16 cellular contexts compared by ENCODE assay signal in genomic region chr11:116958246-116958645, GRCh38.
DNase-seq lines count a peak whose midpoint lies in the region; ATAC-seq, FAIRE-seq and TF ChIP-seq lines count a peak whose summit lies in the region.
"Had no signal": no experiment of that assay in that cellular context is flagged by ENCODE, and none has a peak within 500 bp of the region (broad histone marks: within the 10 kb centered on the region; RNA-seq: fewer than 3 reads in every experiment).

No MANE protein-coding gene starts in this region.

- intact Hi-C loops in CD4-positive, alpha-beta memory T cell (cut with micrococcal nuclease), result no loop called here
- intact Hi-C loops in naive thymus-derived CD4-positive, alpha-beta T cell (cut with micrococcal nuclease), result no loop called here

- no peaks in the 10 kb centered on the region for H3K9me3 Mint-ChIP-seq in CD4-positive, alpha-beta memory T cell
- no peaks in the 10 kb centered on the region for H3K9me3 Mint-ChIP-seq in IgD-negative memory B cell
- peaks cover 0 to 3% (median 0%) of the 10 kb centered on the region in 11 donors for H3K9me3 Mint-ChIP-seq in naive thymus-derived CD4-positive, alpha-beta T cell
- no peaks in the 10 kb centered on the region for H3K9me3 Mint-ChIP-seq in activated CD8-positive, alpha-beta memory T cell treated with anti-CD3 and anti-CD28 coated beads, Interleukin-2, amount 10 ng/mL, durations not matched to agents 7 days and 5 days (ENCODE audit: low read depth)
- H3K9me3 Mint-ChIP-seq: activated naive CD4-positive, alpha-beta T cell treated with anti-CD3 and anti-CD28 coated beads, Interleukin-2, amount 50 U/mL, for 72 hours; mesothelial cell of epicardium had no signal

- no peaks in the 10 kb centered on the region for H3K27me3 ChIP-seq in CD4-positive, alpha-beta memory T cell (ENCODE audit: insufficient read depth, low read length)
- H3K27me3 ChIP-seq in bronchial epithelial cell (ENCODE audit: control insufficient read depth, insufficient read depth, low read length), result no peaks in the 10 kb centered on the region
- H3K27me3 ChIP-seq in naive thymus-derived CD4-positive, alpha-beta T cell (ENCODE audit: control insufficient read depth in 2 of 2, insufficient read depth in 2 of 2, low read length in 2 of 2), result no peaks in the 10 kb centered on the region

- H3K36me3 Mint-ChIP-seq in CD4-positive, alpha-beta memory T cell, result peaks cover 22 to 29% of the 10 kb centered on the region in 2 donors
- H3K36me3 Mint-ChIP-seq in IgD-negative memory B cell, result peaks cover 6% of the 10 kb centered on the region
- H3K36me3 Mint-ChIP-seq in naive thymus-derived CD4-positive, alpha-beta T cell, result peaks cover 0 to 35% (median 4%) of the 10 kb centered on the region in 5 donors
- peaks cover 7% of the 10 kb centered on the region for H3K36me3 Mint-ChIP-seq in activated CD8-positive, alpha-beta memory T cell treated with anti-CD3 and anti-CD28 coated beads, Interleukin-2, amount 10 ng/mL, durations not matched to agents 7 days and 5 days
- H3K36me3 Mint-ChIP-seq: mesothelial cell of epicardium had no signal

- no peak for ATAC-seq in naive thymus-derived CD4-positive, alpha-beta T cell
- no peak for ATAC-seq in activated CD8-positive, alpha-beta memory T cell treated with anti-CD3 and anti-CD28 coated beads, Interleukin-2, amount 10 ng/mL, durations not matched to agents 7 days and 5 days
- ATAC-seq: activated naive CD4-positive, alpha-beta T cell treated with anti-CD3 and anti-CD28 coated beads, Interleukin-2, amount 50 U/mL, for 72 hours had no signal

- H3K36me3 ChIP-seq in CD4-positive, alpha-beta memory T cell (ENCODE audit: insufficient read depth, low read length), result peaks cover 3% of the 10 kb centered on the region
- H3K36me3 ChIP-seq in bronchial epithelial cell (ENCODE audit: control insufficient read depth, insufficient read depth, low read length), result no peaks in the 10 kb centered on the region
- peaks cover 0 to 11% (median 0%) of the 10 kb centered on the region in 3 experiments for H3K36me3 ChIP-seq in naive thymus-derived CD4-positive, alpha-beta T cell (ENCODE audit: control insufficient read depth in 2 of 3, insufficient read depth in 3 of 3, low read length in 3 of 3)

- peaks cover 66% of the 10 kb centered on the region for H3K4me1 ChIP-seq in CD4-positive, alpha-beta memory T cell (ENCODE audit: insufficient read depth, low read length)
- peaks cover 0 to 35% of the 10 kb centered on the region in 2 donors for H3K4me1 ChIP-seq in naive thymus-derived CD4-positive, alpha-beta T cell (ENCODE audit: control insufficient read depth in 2 of 2, insufficient read depth in 2 of 2, low read length in 2 of 2)

- H3K27ac ChIP-seq in CD4-positive, alpha-beta memory T cell (ENCODE audit: low read depth, low read length), result no peak overlapping the region
- no peak overlapping the region for H3K27ac ChIP-seq in naive thymus-derived CD4-positive, alpha-beta T cell (ENCODE audit: low read depth, low read length)

- H3K9me3 ChIP-seq in CD4-positive, alpha-beta memory T cell (ENCODE audit: control insufficient read depth in 1 of 2, low read length in 2 of 2), result no peaks in the 10 kb centered on the region
- no peaks in the 10 kb centered on the region for H3K9me3 ChIP-seq in naive thymus-derived CD4-positive, alpha-beta T cell (ENCODE audit: control insufficient read depth in 2 of 3, low read length in 3 of 3)

- CTCF ChIA-PET in CD4-positive, alpha-beta memory T cell (lab: Charles Lee; ENCODE audit: partially characterized antibody), result interaction anchor here (1.1 to 2.5 kb wide), 7 partner anchors 14 to 148 kb away, joined by 3 to 10 read pairs (median 5); no protein-coding TSS in a partner anchor
- CTCF ChIA-PET in naive thymus-derived CD4-positive, alpha-beta T cell (lab: Charles Lee), result interaction anchor here (0.6 to 1.1 kb wide), 3 partner anchors 29 to 134 kb away, joined by 3 read pairs; no protein-coding TSS in a partner anchor
- CTCF ChIA-PET in activated CD8-positive, alpha-beta memory T cell treated with anti-CD3 and anti-CD28 coated beads, Interleukin-2, amount 10 ng/mL, durations not matched to agents 7 days and 5 days (lab: Charles Lee), result interaction anchor here (1.1 kb wide), 1 partner anchor 78 kb away, joined by 3 read pairs; no protein-coding TSS in a partner anchor

- no peak for TF ChIP-seq CTCF in bronchial epithelial cell (IDR thresholded peaks at IDR 0.05; ENCODE audit: insufficient read depth, low read length, severe bottlenecking)

- peak; percentile 23 for FAIRE-seq in bronchial epithelial cell (lab: Jason Lieb, UNC)

- DNase-seq in CD4-positive, alpha-beta memory T cell, result no peak
- peak; percentile 54 for DNase-seq in bronchial epithelial cell (ENCODE audit: low read depth)
- DNase-seq in naive thymus-derived CD4-positive, alpha-beta T cell, result no peak
- DNase-seq in activated CD8-positive, alpha-beta memory T cell treated with anti-CD3 and anti-CD28 coated beads, Interleukin-2, amount 10 ng/mL, durations not matched to agents 7 days and 5 days, result no peak
- no peak for DNase-seq in stimulated activated CD8-positive, alpha-beta memory T cell treated with anti-CD3 and anti-CD28 coated beads, Interleukin-4, amount 100 ng/mL, for 48 hours
- no peak for DNase-seq in activated T-cell treated with anti-CD3 and anti-CD28 coated beads for 4 hours
- DNase-seq in stimulated activated naive CD4-positive, alpha-beta T cell (lab: John Stamatoyannopoulos, UW), result no peak
- DNase-seq: activated CD8-positive, alpha-beta memory T cell treated with anti-CD3 and anti-CD28 coated beads, Interleukin-2, amount 50 U/mL, for 4 hours; DND-41; glutamatergic neuron; NCI-H1092; T-helper 1 cell had no signal

- H3K4me3 Mint-ChIP-seq in CD4-positive, alpha-beta memory T cell, result peak overlapping the region in 2 of 8 donors; percentile 3 to 27
- H3K4me3 Mint-ChIP-seq in IgD-negative memory B cell, result no peak overlapping the region
- H3K4me3 Mint-ChIP-seq in naive thymus-derived CD4-positive, alpha-beta T cell, result no peak overlapping the region
- no peak overlapping the region for H3K4me3 Mint-ChIP-seq in activated CD8-positive, alpha-beta memory T cell treated with anti-CD3 and anti-CD28 coated beads, Interleukin-2, amount 10 ng/mL, durations not matched to agents 7 days and 5 days
- H3K4me3 Mint-ChIP-seq: mesothelial cell of epicardium had no signal

- no peak overlapping the region for H3K4me3 ChIP-seq in CD4-positive, alpha-beta memory T cell (ENCODE audit: low read length in 2 of 2)
- H3K4me3 ChIP-seq in bronchial epithelial cell (ENCODE audit: low read depth, low read length), result no peak overlapping the region
- no peak overlapping the region for H3K4me3 ChIP-seq in naive thymus-derived CD4-positive, alpha-beta T cell (ENCODE audit: low read length)
- H3K4me3 ChIP-seq: skin epidermis had no signal

- H3K4me1 Mint-ChIP-seq in CD4-positive, alpha-beta memory T cell, result peaks cover 46 to 88% (median 67%) of the 10 kb centered on the region in 4 donors
- peaks cover 41 to 48% (median 46%) of the 10 kb centered on the region in 3 donors for H3K4me1 Mint-ChIP-seq in IgD-negative memory B cell
- peaks cover 13 to 59% (median 45%) of the 10 kb centered on the region in 7 donors for H3K4me1 Mint-ChIP-seq in naive thymus-derived CD4-positive, alpha-beta T cell
- peaks cover 21% of the 10 kb centered on the region for H3K4me1 Mint-ChIP-seq in activated CD8-positive, alpha-beta memory T cell treated with anti-CD3 and anti-CD28 coated beads, Interleukin-2, amount 10 ng/mL, durations not matched to agents 7 days and 5 days

- POLR2A ChIA-PET in CD4-positive, alpha-beta memory T cell (lab: Charles Lee; ENCODE audit: partially characterized antibody), result interaction anchor here (0.9 to 1.6 kb wide), 4 partner anchors 29 to 140 kb away, joined by 3 to 5 read pairs (median 4); partner anchors contain the start of gene SIK3
- POLR2A ChIA-PET in naive thymus-derived CD4-positive, alpha-beta T cell (lab: Charles Lee), result interaction anchor here (0.9 to 1.1 kb wide), 3 partner anchors 11 to 29 kb away, joined by 3 to 7 read pairs (median 3); no protein-coding TSS in a partner anchor

- no peaks in the 10 kb centered on the region for H3K27me3 Mint-ChIP-seq in CD4-positive, alpha-beta memory T cell
- H3K27me3 Mint-ChIP-seq in IgD-negative memory B cell, result no peaks in the 10 kb centered on the region
- no peaks in the 10 kb centered on the region for H3K27me3 Mint-ChIP-seq in naive thymus-derived CD4-positive, alpha-beta T cell
- H3K27me3 Mint-ChIP-seq in activated CD8-positive, alpha-beta memory T cell treated with anti-CD3 and anti-CD28 coated beads, Interleukin-2, amount 10 ng/mL, durations not matched to agents 7 days and 5 days, result no peaks in the 10 kb centered on the region

- H3K27ac Mint-ChIP-seq in CD4-positive, alpha-beta memory T cell, result peak overlapping the region; percentile 7 to 80 (median 66)
- H3K27ac Mint-ChIP-seq in IgD-negative memory B cell, result peak overlapping the region; percentile 4 to 36 (median 10)
- peak overlapping the region in 5 of 9 donors; percentile 9 to 57 (median 20) for H3K27ac Mint-ChIP-seq in naive thymus-derived CD4-positive, alpha-beta T cell
- no peak overlapping the region for H3K27ac Mint-ChIP-seq in activated CD8-positive, alpha-beta memory T cell treated with anti-CD3 and anti-CD28 coated beads, Interleukin-2, amount 10 ng/mL, durations not matched to agents 7 days and 5 days
- H3K27ac Mint-ChIP-seq: activated naive CD4-positive, alpha-beta T cell treated with anti-CD3 and anti-CD28 coated beads, Interleukin-2, amount 50 U/mL, for 72 hours; mesothelial cell of epicardium had no signal
